8 cellular contexts compared by ENCODE assay signal in the genomic region with DNA sequence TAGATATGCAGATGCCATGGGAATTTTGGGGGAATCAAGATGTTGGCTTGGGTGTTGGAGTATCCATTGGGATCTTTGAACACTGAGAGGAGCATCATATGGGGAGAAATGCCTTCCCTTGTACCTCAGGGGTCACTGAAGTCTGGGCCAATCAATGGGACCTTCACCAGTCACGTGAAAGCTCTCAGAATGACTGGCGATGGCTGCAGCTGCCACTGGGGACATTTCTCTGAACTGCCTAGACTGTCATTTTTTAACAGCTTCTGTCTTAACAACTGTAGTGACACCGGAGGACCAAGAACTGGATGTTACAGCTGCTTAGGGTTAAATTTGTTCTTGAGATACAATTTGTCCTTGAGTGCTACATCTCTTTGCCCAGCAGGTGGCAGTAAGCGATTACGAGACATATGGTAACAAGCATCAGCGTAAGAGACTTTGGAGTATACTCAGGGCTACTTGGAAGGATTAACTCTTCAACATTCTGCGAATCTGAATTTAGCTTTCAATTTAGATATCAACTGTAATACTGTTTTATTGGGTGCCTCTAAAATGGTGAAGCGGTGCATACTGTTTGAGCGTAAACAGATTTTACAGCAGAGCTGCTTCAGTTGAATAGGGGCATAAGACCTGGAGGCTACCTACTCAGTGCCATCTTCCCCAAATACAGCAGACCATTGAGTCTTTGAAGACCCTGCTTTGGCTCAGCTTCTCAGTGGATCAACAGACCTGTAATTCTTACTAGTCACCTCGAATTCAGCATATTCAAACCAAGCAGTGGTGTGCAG. TPM values are rescaled to one million over a fixed set of nuclear protein-coding genes. Genes with fewer than 3 reads are reported as not detected.
DNase-seq lines count a peak whose midpoint lies in the region; ATAC-seq and TF ChIP-seq lines count a peak whose summit lies in the region.

No MANE protein-coding gene starts in this region.

- H3K27me3 ChIP-seq in endodermal cell (ENCODE audit: control insufficient read depth, insufficient read depth, low read length, poor library complexity, severe bottlenecking): no peaks in the 10 kb centered on the region

- no peak overlapping the region for H3K27ac ChIP-seq in endodermal cell (ENCODE audit: low read depth, low read length)

- no peaks in the 10 kb centered on the region for H3K4me1 ChIP-seq in endodermal cell (ENCODE audit: control insufficient read depth, insufficient read depth, low read length)

- peak; percentile 90 for TF ChIP-seq CTCF in endodermal cell (conservative IDR thresholded peaks at IDR 0.05)

- peaks cover 59% of the 10 kb centered on the region for H3K36me3 Mint-ChIP-seq in endodermal cell (ENCODE audit: low read depth)

- no peaks in the 10 kb centered on the region for H3K9me3 ChIP-seq in endodermal cell (ENCODE audit: control insufficient read depth, low read length)

- H3K27ac Mint-ChIP-seq in endodermal cell: no peak overlapping the region

- H3K4me3 ChIP-seq in endodermal cell (ENCODE audit: low read length): no peak overlapping the region

- DNase-seq in AML-193 (lab: John Stamatoyannopoulos, UW) (peak; percentile 71 to 76), NCI-H446 treated with DMSO at 0.1 percent for 48 hours (lab: John Stamatoyannopoulos, UW) (peak; percentile 23), endodermal cell (peak; percentile 78), midbrain (lab: John Stamatoyannopoulos, UW) (peak; percentile 44)
- DNase-seq in activated CD4-positive, alpha-beta T cell treated with anti-CD3 and anti-CD28 coated beads, Interleukin-2, amount 50 U/mL, for 1 hour: peak; percentile 38
- DNase-seq in stimulated activated CD8-positive, alpha-beta memory T cell treated with anti-CD3 and anti-CD28 coated beads, Interleukin-7, amount 100 ng/mL, for 48 hours (ENCODE audit: extremely low read depth in 1 of 2, low read depth in 1 of 2): peak; percentile 10 to 21

- ATAC-seq in GM18517 (IDR thresholded peaks at IDR 0.05; ENCODE audit: unreplicated experiment): peak; percentile 83
- peak; percentile 79 for ATAC-seq in HG02973 (IDR thresholded peaks at IDR 0.05; ENCODE audit: unreplicated experiment)

- H3K4me1 Mint-ChIP-seq in endodermal cell: no peaks in the 10 kb centered on the region

- H3K9ac ChIP-seq in endodermal cell (ENCODE audit: extremely low read depth, low read length, poor library complexity, severe bottlenecking): no peak overlapping the region

- H3K4me3 Mint-ChIP-seq in endodermal cell: no peak overlapping the region

- no peaks in the 10 kb centered on the region for H3K27me3 Mint-ChIP-seq in endodermal cell (ENCODE audit: insufficient read depth)

- peaks cover 9% of the 10 kb centered on the region for H3K9me3 Mint-ChIP-seq in endodermal cell

- 84 to 85% methylated on average over 9 to 10 of the region's 10 CpGs for WGBS in endodermal cell (ENCODE audit: insufficient coverage in 1 of 2, insufficient read length in 1 of 2), 2 experiments

- H3K36me3 ChIP-seq in endodermal cell (ENCODE audit: control insufficient read depth, insufficient read depth, low read length): no peaks in the 10 kb centered on the region

RNA-seq across cellular contexts. Expression of a gene that starts 36.0 kb away (rescaled TPM):
- 10 to 100 TPM; 28.6 to 29.4 TPM for total RNA-seq in endodermal cell
- 176 TPM for polyA plus RNA-seq in endodermal cell (2013, experiment 1 of 2)
- 179 TPM for polyA plus RNA-seq in endodermal cell (2013, experiment 2 of 2)

Comparison
In these comparisons a context has a peak if more than half of its experiments do, and no peak if none do; other contexts are left out.
1. DNase-seq: peak in every context shown above with its lines; median percentile 78 in endodermal cell; 74 in AML-193; 44 in midbrain; 38 in activated CD4-positive, alpha-beta T cell treated with anti-CD3 and anti-CD28 coated beads, Interleukin-2, amount 50 U/mL, for 1 hour; 23 in NCI-H446 treated with DMSO at 0.1 percent for 48 hours; 16 in stimulated activated CD8-positive, alpha-beta memory T cell treated with anti-CD3 and anti-CD28 coated beads, Interleukin-7, amount 100 ng/mL, for 48 hours.